In the genomic region with DNA sequence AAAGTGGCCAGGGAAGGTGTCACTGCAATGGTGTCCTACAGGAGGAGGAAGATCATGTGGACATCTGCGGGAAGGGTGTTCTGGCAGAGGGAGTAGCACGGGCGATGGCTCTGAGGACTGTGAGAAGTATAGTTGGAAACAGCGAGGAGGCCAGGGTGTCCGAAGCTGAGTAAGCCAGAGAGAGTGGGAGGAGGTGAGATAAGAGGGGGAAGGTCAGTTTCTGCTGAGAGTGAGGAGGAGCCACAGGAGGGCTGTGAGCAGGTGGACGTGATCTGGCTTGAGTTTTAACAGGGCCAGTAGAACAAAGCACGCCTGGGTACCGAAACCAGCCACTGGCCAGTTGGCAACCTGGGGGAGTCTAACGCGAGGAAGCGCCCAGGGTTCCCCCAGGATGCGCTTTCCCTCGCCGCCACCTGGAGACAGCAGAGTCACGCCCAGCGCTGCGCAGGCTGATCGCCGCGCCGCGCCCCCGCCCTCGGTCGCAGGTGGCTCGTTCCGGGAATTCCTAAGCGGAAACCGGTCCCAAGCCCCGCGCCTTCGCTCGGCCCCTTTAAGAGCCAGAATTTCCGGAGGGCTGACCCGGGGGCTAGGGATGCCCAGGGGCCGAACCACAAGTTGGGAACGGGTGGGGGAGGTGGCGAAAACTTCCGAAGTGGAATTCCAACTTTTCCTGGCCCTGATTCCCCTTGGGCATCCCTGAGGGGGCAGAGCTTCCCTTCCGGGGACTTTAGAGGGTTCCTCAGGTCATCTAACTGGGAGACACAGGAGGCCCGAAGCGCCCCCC, we compare ENCODE assay signal across 8 cellular contexts.
A peak's percentile ranks its signal among the peaks of the same experiment; 100 is the strongest.
DNase-seq lines count a peak whose midpoint lies in the region; ATAC-seq, FAIRE-seq and TF ChIP-seq lines count a peak whose summit lies in the region.

No MANE protein-coding gene starts in this region.

- peak; percentile 68 for TF ChIP-seq CTCF in DOHH2 (IDR thresholded peaks at IDR 0.05; ENCODE audit: low read depth, low read length, poor library complexity, severe bottlenecking)
- TF ChIP-seq CTCF in epithelial cell of esophagus (IDR thresholded peaks at IDR 0.05; ENCODE audit: insufficient read depth, low read depth, low read length, missing control alignments): peak; percentile 62
- peak in 2 of 3 experiments; percentile 44 to 46 for TF ChIP-seq CTCF in nephron (IDR thresholded peaks at IDR 0.05; ENCODE audit: unreplicated experiment in 3 of 3)

- H3K27me3 ChIP-seq in DOHH2 (ENCODE audit: control insufficient read depth, low read length): peaks cover 25% of the 10 kb centered on the region

- peaks cover 18% of the 10 kb centered on the region for H3K4me1 ChIP-seq in DOHH2 (ENCODE audit: control insufficient read depth, low read length)

- H3K27ac ChIP-seq in DOHH2 (ENCODE audit: low read depth, low read length): peak overlapping the region; percentile 75

- peaks cover 19% of the 10 kb centered on the region for H3F3A ChIP-seq in DOHH2 (ENCODE audit: control insufficient read depth, insufficient read depth)

- H3K4me3 ChIP-seq in DOHH2 (ENCODE audit: low read length) (peak overlapping the region; percentile 92), epithelial cell of esophagus (ENCODE audit: low read length) (peak overlapping the region; percentile 75)

- peaks cover 11% of the 10 kb centered on the region for H3K36me3 Mint-ChIP-seq in nephron (ENCODE audit: low read depth)

- ATAC-seq in GM21737 (IDR thresholded peaks at IDR 0.05; ENCODE audit: unreplicated experiment): peak; percentile 44

- H3K27me3 Mint-ChIP-seq in nephron (ENCODE audit: low read depth): peaks cover 93% of the 10 kb centered on the region

- H3K36me3 ChIP-seq in DOHH2 (ENCODE audit: control insufficient read depth, low read length): peaks cover 18% of the 10 kb centered on the region

- H3K4me2 ChIP-seq in DOHH2 (ENCODE audit: low read length): peak overlapping the region; percentile 87

- H4K20me1 ChIP-seq in DOHH2 (ENCODE audit: control insufficient read depth, insufficient read depth, low read depth, low read length): peaks cover 4% of the 10 kb centered on the region; the same call in 1 of the 2 replicates

- H3K4me1 Mint-ChIP-seq in nephron: no peaks in the 10 kb centered on the region

- peak overlapping the region; percentile 100 for H3K27ac Mint-ChIP-seq in nephron

- peaks cover 10% of the 10 kb centered on the region for H3K9me3 ChIP-seq in DOHH2 (ENCODE audit: control insufficient read depth, insufficient read depth, low read length)

- DNase-seq in NCI-H146 (lab: John Stamatoyannopoulos, UW) (peak; percentile 96), epithelial cell of esophagus (ENCODE audit: low read depth) (peak; percentile 92), urothelium cell line (ENCODE audit: low spot score) (peak; percentile 88), OCI-M1 (lab: John Stamatoyannopoulos, UW) (no peak)
- DNase-seq in activated CD4-positive, alpha-beta T cell treated with anti-CD3 and anti-CD28 coated beads, Interleukin-2, amount 50 U/mL, for 48 hours: peak; percentile 68 to 75

- peaks cover 24% of the 10 kb centered on the region for H3K79me2 ChIP-seq in DOHH2 (ENCODE audit: control insufficient read depth, low read length)

- H3K9me3 Mint-ChIP-seq in nephron: peaks cover 18% of the 10 kb centered on the region

- peak; percentile 74 for FAIRE-seq in urothelium cell line (lab: Jason Lieb, UNC)

- no peaks in the 10 kb centered on the region for H3K9me2 ChIP-seq in DOHH2 (replicated peaks; ENCODE audit: control insufficient read depth, low read length)

- H3K4me3 Mint-ChIP-seq in nephron: peak overlapping the region; percentile 88 to 92 (median 89)
